In the genomic region with DNA sequence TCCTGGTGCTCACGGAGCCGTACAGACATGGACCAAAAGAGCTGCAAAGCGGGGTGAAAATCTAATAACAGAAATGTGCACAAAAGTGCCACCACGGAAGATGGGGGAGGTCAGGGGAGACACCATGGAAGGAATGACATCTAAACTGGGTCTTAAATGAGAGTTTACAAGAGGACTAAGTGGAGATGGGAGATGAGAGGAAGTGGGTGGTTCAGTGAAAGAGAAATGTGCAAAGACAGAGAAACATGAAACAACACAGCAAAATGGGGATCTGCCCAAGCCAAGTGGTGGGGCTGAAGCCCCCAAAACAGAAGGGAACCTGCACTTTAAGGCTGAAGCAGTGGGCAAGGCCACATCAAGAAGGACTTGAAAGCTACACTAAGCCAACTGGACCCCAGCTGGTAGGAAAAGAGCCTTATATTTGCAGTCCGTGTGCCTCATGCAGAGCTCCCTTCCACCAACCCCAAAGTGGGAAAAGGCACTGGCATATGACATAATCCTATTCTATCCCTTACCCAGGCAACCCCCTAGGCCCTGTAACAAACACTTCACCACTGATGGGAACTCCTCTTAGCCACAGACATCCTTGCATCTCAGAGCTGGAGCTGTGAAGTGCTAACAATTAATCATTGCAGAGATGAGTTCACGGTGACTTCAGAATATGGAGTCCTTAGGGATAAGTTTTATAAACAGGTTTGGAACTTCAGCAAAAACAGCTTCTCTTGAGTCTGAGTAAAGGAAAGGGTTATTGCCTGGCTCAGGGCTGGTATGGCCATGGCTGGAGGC, we compare ENCODE assay signal across 16 cellular contexts.
A peak's percentile ranks its signal among the peaks of the same experiment; 100 is the strongest.
DNase-seq lines count a peak whose midpoint lies in the region; FAIRE-seq and TF ChIP-seq lines count a peak whose summit lies in the region.
"Had no signal": no experiment of that assay in that cellular context is flagged by ENCODE, and none has a peak within 500 bp of the region (broad histone marks: within the 10 kb centered on the region; RNA-seq: fewer than 3 reads in every experiment).

No MANE protein-coding gene starts in this region.

- no peaks in the 10 kb centered on the region for H3K27me3 ChIP-seq in BLaER1 treated with 17β-estradiol and CSF1 and Interleukin-3, amounts not matched to agents 10 nM and 100 nM
- H3K27me3 ChIP-seq: right lobe of liver had no signal

- DNase-seq in GM12892 (ENCODE audit: insufficient read length), result no peak
- no peak for DNase-seq in T-helper 2 cell treated with Interferon-gamma antibody and Interleukin-4, amounts not matched to agents 5 μg/mL and 100 μg/mL, for 36 hours (ENCODE audit: low spot score)
- DNase-seq in immature natural killer cell, result no peak
- no peak for DNase-seq in DMS 273 (lab: John Stamatoyannopoulos, UW; ENCODE audit: unreplicated experiment)
- DNase-seq in DMS153 (lab: John Stamatoyannopoulos, UW), result no peak
- no peak for DNase-seq in dermis blood vessel endothelial cell
- DNase-seq in coronary artery (ENCODE audit: low spot score), result no peak
- DNase-seq: activated T-cell treated with anti-CD3 and anti-CD28 coated beads, Interleukin-2, amount 50 U/mL, for 1 hour; COR-L47; head of caudate nucleus; left colon; naive B cell; NCI-H2227 treated with DMSO at 0.1 percent for 48 hours; right lobe of liver had no signal

- peak overlapping the region; percentile 81 to 94 (median 90) for H3K4me2 ChIP-seq in BLaER1 treated with 17β-estradiol and CSF1 and Interleukin-3, amounts not matched to agents 10 nM and 100 nM

- H3K27ac Mint-ChIP-seq in T-helper 2 cell treated with Interferon-gamma antibody and Interleukin-4, amounts not matched to agents 5 μg/mL and 100 μg/mL, for 36 hours, result peak overlapping the region; percentile 81
- peak overlapping the region; percentile 4 to 89 (median 64) for H3K27ac Mint-ChIP-seq in immature natural killer cell

- peaks cover 62 to 97% (median 88%) of the 10 kb centered on the region in 10 experiments for H3K4me1 ChIP-seq in BLaER1 treated with 17β-estradiol and CSF1 and Interleukin-3, amounts not matched to agents 10 nM and 100 nM
- H3K4me1 ChIP-seq: right lobe of liver had no signal

- TF ChIP-seq POLR2A in GM12892 (IDR thresholded peaks at IDR 0.05; ENCODE audit: low read depth, low read length), result no peak

- peak; percentile 82 for FAIRE-seq in GM12892 (lab: Jason Lieb, UNC)
- FAIRE-seq: TTC549 had no signal

- H4K20me1 ChIP-seq in BLaER1 treated with 17β-estradiol and CSF1 and Interleukin-3, amounts not matched to agents 10 nM and 100 nM, result no peaks in the 10 kb centered on the region

- no peaks in the 10 kb centered on the region for H3K27me3 Mint-ChIP-seq in T-helper 2 cell treated with Interferon-gamma antibody and Interleukin-4, amounts not matched to agents 5 μg/mL and 100 μg/mL, for 36 hours (ENCODE audit: low read depth)
- peaks cover 3 to 6% (median 3%) of the 10 kb centered on the region in 3 donors for H3K27me3 Mint-ChIP-seq in immature natural killer cell (ENCODE audit: low read depth in 3 of 3)
- H3K27me3 Mint-ChIP-seq: naive B cell had no signal

- no peaks in the 10 kb centered on the region for H3K36me3 ChIP-seq in BLaER1 treated with 17β-estradiol and CSF1 and Interleukin-3, amounts not matched to agents 10 nM and 100 nM
- H3K36me3 ChIP-seq: right lobe of liver had no signal

- H3K27ac ChIP-seq in BLaER1 treated with 17β-estradiol and CSF1 and Interleukin-3, amounts not matched to agents 10 nM and 100 nM, result peak overlapping the region in 9 of 11 experiments; percentile 56 to 81 (median 76); a peak in 18 of 22 replicates
- no peak overlapping the region for H3K27ac ChIP-seq in coronary artery
- H3K27ac ChIP-seq: right lobe of liver had no signal

- peak overlapping the region; percentile 68 for H3K4me3 Mint-ChIP-seq in T-helper 2 cell treated with Interferon-gamma antibody and Interleukin-4, amounts not matched to agents 5 μg/mL and 100 μg/mL, for 36 hours
- H3K4me3 Mint-ChIP-seq in immature natural killer cell, result peak overlapping the region; percentile 58 to 79 (median 72)

- peaks cover 92% of the 10 kb centered on the region for H3K4me1 Mint-ChIP-seq in T-helper 2 cell treated with Interferon-gamma antibody and Interleukin-4, amounts not matched to agents 5 μg/mL and 100 μg/mL, for 36 hours (ENCODE audit: low read depth)
- H3K4me1 Mint-ChIP-seq in immature natural killer cell, result peaks cover 100% of the 10 kb centered on the region in 2 donors

- H3K9me3 ChIP-seq in BLaER1 treated with 17β-estradiol and CSF1 and Interleukin-3, amounts not matched to agents 10 nM and 100 nM (replicated peaks in 1 of 11), result no peaks in the 10 kb centered on the region
- H3K9me3 ChIP-seq: right lobe of liver had no signal

- TF ChIP-seq CTCF in coronary artery (IDR thresholded peaks at IDR 0.05), result no peak

- H3K9me3 Mint-ChIP-seq in T-helper 2 cell treated with Interferon-gamma antibody and Interleukin-4, amounts not matched to agents 5 μg/mL and 100 μg/mL, for 36 hours, result no peaks in the 10 kb centered on the region
- H3K9me3 Mint-ChIP-seq in immature natural killer cell, result no peaks in the 10 kb centered on the region
- H3K9me3 Mint-ChIP-seq: naive B cell had no signal

- H3K36me3 Mint-ChIP-seq in T-helper 2 cell treated with Interferon-gamma antibody and Interleukin-4, amounts not matched to agents 5 μg/mL and 100 μg/mL, for 36 hours (ENCODE audit: low read depth), result peaks cover 2% of the 10 kb centered on the region
- H3K36me3 Mint-ChIP-seq in immature natural killer cell, result no peaks in the 10 kb centered on the region
- H3K36me3 Mint-ChIP-seq: naive B cell had no signal

- peak overlapping the region in 8 of 11 experiments; percentile 35 to 63 (median 54); a peak in 12 of 22 replicates for H3K9ac ChIP-seq in BLaER1 treated with 17β-estradiol and CSF1 and Interleukin-3, amounts not matched to agents 10 nM and 100 nM

- peak overlapping the region in 2 of 10 experiments; percentile 9 to 24; a peak in 3 of 20 replicates for H3K4me3 ChIP-seq in BLaER1 treated with 17β-estradiol and CSF1 and Interleukin-3, amounts not matched to agents 10 nM and 100 nM
- no peak overlapping the region for H3K4me3 ChIP-seq in coronary artery
- H3K4me3 ChIP-seq: right lobe of liver had no signal

Comparison
In these comparisons a context has a peak if more than half of its experiments do, and no peak if none do; other contexts are left out.
1. H3K27ac ChIP-seq: peak in BLaER1 treated with 17β-estradiol and CSF1 and Interleukin-3, amounts not matched to agents 10 nM and 100 nM (9 of 11); none in coronary artery (0 of 2).